In the genomic region with DNA sequence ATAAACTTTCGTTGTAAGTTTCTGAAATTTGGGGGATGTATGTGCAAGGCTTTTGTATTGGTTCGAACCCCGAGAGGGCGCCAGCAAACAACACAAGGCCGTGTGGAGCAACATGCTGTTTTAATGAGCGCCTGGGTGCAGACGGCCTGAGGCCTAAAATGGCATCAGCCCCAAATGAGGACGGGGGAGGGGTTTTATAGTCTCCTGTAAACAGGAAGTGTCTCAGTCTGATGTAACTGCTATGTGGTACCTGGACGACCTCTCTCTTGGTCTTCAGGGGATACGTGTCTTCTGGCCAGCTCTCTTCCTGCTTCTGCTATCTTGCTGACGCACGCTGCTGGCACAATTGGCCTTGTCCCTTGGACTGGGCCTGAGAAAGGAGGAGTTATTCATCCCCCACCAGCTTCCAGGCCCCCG, we compare ENCODE assay signal across 21 cellular contexts.
DNase-seq lines count a peak whose midpoint lies in the region; ATAC-seq and TF ChIP-seq lines count a peak whose summit lies in the region.
"Had no signal": no experiment of that assay in that cellular context is flagged by ENCODE, and none has a peak within 500 bp of the region (broad histone marks: within the 10 kb centered on the region; RNA-seq: fewer than 3 reads in every experiment).

No MANE protein-coding gene starts in this region.

- peak; percentile 2 for DNase-seq in H4 (ENCODE audit: low spot score)
- DNase-seq in SHP77 treated with DMSO at 0.1 percent for 48 hours (lab: John Stamatoyannopoulos, UW) = peak; percentile 11
- peak; percentile 31 to 70 (median 61) for DNase-seq in heart left ventricle
- peak; percentile 87 for DNase-seq in posterior vena cava (ENCODE audit: low spot score)
- DNase-seq in NCI-H1436 (lab: John Stamatoyannopoulos, UW) = no peak
- no peak for DNase-seq in stimulated activated CD4-positive, alpha-beta T cell treated with anti-CD3 and anti-CD28 coated beads, Interleukin-2, amount 100 ng/mL, for 24 hours
- no peak for DNase-seq in upper lobe of right lung
- no peak for DNase-seq in WERI-Rb-1
- DNase-seq: activated CD4-positive, alpha-beta T cell treated with anti-CD3 and anti-CD28 coated beads for 36 hours; activated CD8-positive, alpha-beta memory T cell treated with anti-CD3 and anti-CD28 coated beads, Interleukin-2, amount 50 U/mL, for 4 hours; activated effector memory CD4-positive, alpha-beta T cell treated with anti-CD3 and anti-CD28 coated beads, Interleukin-2, amount 50 U/mL, for 16 hours; CD4-positive, CD25-positive, alpha-beta regulatory T cell; effector CD4-positive, alpha-beta T cell; esophagus squamous epithelium; HCEC 1CT; natural killer cell; NCI-H1092; NCI-H2107; NCI-H524; T1000 had no signal

- no peaks in the 10 kb centered on the region for H3K4me1 ChIP-seq in heart left ventricle
- H3K4me1 ChIP-seq in upper lobe of right lung = no peaks in the 10 kb centered on the region
- H3K4me1 ChIP-seq: esophagus squamous epithelium had no signal

- H3K9me3 ChIP-seq in heart left ventricle (no peaks in the 10 kb centered on the region), upper lobe of right lung (no peaks in the 10 kb centered on the region), WERI-Rb-1 (ENCODE audit: severe bottlenecking) (no peaks in the 10 kb centered on the region)
- H3K9me3 ChIP-seq: esophagus squamous epithelium had no signal

- TF ChIP-seq POLR2A in heart left ventricle (IDR thresholded peaks at IDR 0.05) = no peak

- TF ChIP-seq CTCF in heart left ventricle (IDR thresholded peaks at IDR 0.05) = peak in 2 of 12 donors; percentile 8 to 9
- TF ChIP-seq CTCF in upper lobe of right lung (IDR thresholded peaks at IDR 0.05) = no peak
- no peak for TF ChIP-seq CTCF in WERI-Rb-1 (IDR thresholded peaks at IDR 0.05; ENCODE audit: low read depth, low read length)

- peak overlapping the region in 2 of 12 donors; percentile 7 to 39 for H3K27ac ChIP-seq in heart left ventricle
- no peak overlapping the region for H3K27ac ChIP-seq in upper lobe of right lung
- H3K27ac ChIP-seq in WERI-Rb-1 = no peak overlapping the region
- H3K27ac ChIP-seq: esophagus squamous epithelium, HL-60 had no signal

- no peaks in the 10 kb centered on the region for H3K27me3 ChIP-seq in heart left ventricle
- no peaks in the 10 kb centered on the region for H3K27me3 ChIP-seq in upper lobe of right lung
- no peaks in the 10 kb centered on the region for H3K27me3 ChIP-seq in WERI-Rb-1 (ENCODE audit: insufficient read depth, low read depth, severe bottlenecking)
- H3K27me3 ChIP-seq: esophagus squamous epithelium had no signal

- H3K4me3 ChIP-seq in heart left ventricle (no peak overlapping the region), upper lobe of right lung (no peak overlapping the region), WERI-Rb-1 (ENCODE audit: low read depth, low read length) (no peak overlapping the region)
- H3K4me3 ChIP-seq: esophagus squamous epithelium had no signal

- ATAC-seq in heart left ventricle = peak; percentile 20 to 71 (median 48)
- no peak for ATAC-seq in upper lobe of right lung
- ATAC-seq: activated CD4-positive, alpha-beta T cell treated with anti-CD3 and anti-CD28 coated beads for 36 hours; natural killer cell had no signal

- 51 to 60% (median 54%) methylated on average over 13 of the region's 13 CpGs for WGBS in heart left ventricle, 4 donors

- intact Hi-C loops in heart left ventricle (cut with DNase I) = no loop called here
- intact Hi-C loops in posterior vena cava (cut with DNase I) = no loop called here
- intact Hi-C loops in upper lobe of right lung (cut with DNase I) = no loop called here

- H3K36me3 ChIP-seq in heart left ventricle (no peaks in the 10 kb centered on the region), upper lobe of right lung (no peaks in the 10 kb centered on the region), WERI-Rb-1 (no peaks in the 10 kb centered on the region)
- H3K36me3 ChIP-seq: esophagus squamous epithelium had no signal

Comparison
In these comparisons a context has a peak if more than half of its experiments do, and no peak if none do; other contexts are left out.
1. DNase-seq: peak in H4 (single experiment), SHP77 treated with DMSO at 0.1 percent for 48 hours (single experiment), heart left ventricle (5 of 5) and posterior vena cava (single experiment); none in NCI-H1436 (single experiment), stimulated activated CD4-positive, alpha-beta T cell treated with anti-CD3 and anti-CD28 coated beads, Interleukin-2, amount 100 ng/mL, for 24 hours (0 of 2), upper lobe of right lung (single experiment) and WERI-Rb-1 (single experiment).